ENCODE assay signal across 31 cellular contexts in genomic region chr15:45320581-45320980, GRCh38. TPM values are rescaled to one million over a fixed set of nuclear protein-coding genes. Genes with fewer than 3 reads are reported as not detected.
DNase-seq lines count a peak whose midpoint lies in the region; ATAC-seq, FAIRE-seq and TF ChIP-seq lines count a peak whose summit lies in the region.
"Had no signal": no experiment of that assay in that cellular context is flagged by ENCODE, and none has a peak within 500 bp of the region (broad histone marks: within the 10 kb centered on the region; RNA-seq: fewer than 3 reads in every experiment).

No MANE protein-coding gene starts in this region.

- ATAC-seq in pancreas (peak; percentile 89 to 94 (median 90)), GM21786 (IDR thresholded peaks at IDR 0.05; ENCODE audit: unreplicated experiment) (no peak), HG03520 (IDR thresholded peaks at IDR 0.05; ENCODE audit: unreplicated experiment) (no peak)
- ATAC-seq: A549; activated naive CD4-positive, alpha-beta T cell treated with anti-CD3 and anti-CD28 coated beads, Interleukin-2, amount 50 U/mL, for 72 hours; effector memory CD8-positive, alpha-beta T cell; left lobe of liver had no signal

- H3K27ac ChIP-seq in pancreas = peak overlapping the region in 2 of 4 donors; percentile 44 to 60
- H3K27ac ChIP-seq: A549, coronary artery, esophagus muscularis mucosa, HL-60, neutrophil, prostate gland, suprapubic skin, vagina had no signal

- H3K4me1 ChIP-seq in pancreas = peaks cover 9 to 13% (median 12%) of the 10 kb centered on the region in 3 donors
- H3K4me1 ChIP-seq: A549, esophagus muscularis mucosa, HAP-1, suprapubic skin, vagina had no signal

- no peak overlapping the region for H3K4me3 ChIP-seq in epithelial cell of esophagus (ENCODE audit: low read length)
- H3K4me3 ChIP-seq in pancreas = no peak overlapping the region
- H3K4me3 ChIP-seq: A549, coronary artery, esophagus muscularis mucosa, HAP-1, prostate gland, suprapubic skin, vagina had no signal

- BruUV-seq in Calu3 (replicated peaks; lab: Mats Ljungman, UMichigan) = no TSS peak

- no peaks in the 10 kb centered on the region for H3K9me3 ChIP-seq in pancreas
- H3K9me3 ChIP-seq: esophagus muscularis mucosa, neutrophil, prostate gland, suprapubic skin, vagina had no signal

- peak overlapping the region; percentile 63 for H3K27ac Mint-ChIP-seq in Calu3 (ENCODE audit: unreplicated experiment)
- H3K27ac Mint-ChIP-seq in immature natural killer cell = no peak overlapping the region
- H3K27ac Mint-ChIP-seq: activated CD4-positive, alpha-beta memory T cell treated with anti-CD3 and anti-CD28 coated beads for 36 hours; activated naive CD4-positive, alpha-beta T cell treated with anti-CD3 and anti-CD28 coated beads, Interleukin-2, amount 50 U/mL, for 72 hours; CD4-positive, alpha-beta memory T cell; effector memory CD8-positive, alpha-beta T cell had no signal

- H3K9me3 Mint-ChIP-seq in Calu3 (ENCODE audit: low read depth, unreplicated experiment) (peaks cover 3% of the 10 kb centered on the region), immature natural killer cell (no peaks in the 10 kb centered on the region)
- H3K9me3 Mint-ChIP-seq: activated CD4-positive, alpha-beta memory T cell treated with anti-CD3 and anti-CD28 coated beads for 36 hours; activated naive CD4-positive, alpha-beta T cell treated with anti-CD3 and anti-CD28 coated beads, Interleukin-2, amount 50 U/mL, for 72 hours; effector memory CD8-positive, alpha-beta T cell had no signal

- peak; percentile 63 for DNase-seq in Calu3
- DNase-seq in LoVo (ENCODE audit: low spot score) = peak; percentile 46
- peak; percentile 84 for DNase-seq in epithelial cell of esophagus (ENCODE audit: low read depth)
- DNase-seq in pancreas = peak in 1 of 6 donors; percentile 52
- DNase-seq in DMS79 treated with DMSO at 0.1 percent for 48 hours (lab: John Stamatoyannopoulos, UW) = no peak
- no peak for DNase-seq in immature natural killer cell
- DNase-seq: activated CD4-positive, alpha-beta memory T cell treated with anti-CD3 and anti-CD28 coated beads for 36 hours; activated CD8-positive, alpha-beta memory T cell treated with anti-CD3 and anti-CD28 coated beads, Interleukin-2, amount 50 U/mL, for 4 hours; CD4-positive, alpha-beta memory T cell; effector memory CD8-positive, alpha-beta T cell; Kasumi-1; NCI-H1694 treated with DMSO at 0.1 percent for 48 hours; NCI-H2171; NCI-H510A treated with DMSO at 0.1 percent for 48 hours; stimulated activated naive CD4-positive, alpha-beta T cell; T-helper 1 cell had no signal

- no peaks in the 10 kb centered on the region for H3K36me3 ChIP-seq in pancreas
- H3K36me3 ChIP-seq: esophagus muscularis mucosa, HAP-1, neutrophil, prostate gland, suprapubic skin, vagina had no signal

- no peak for TF ChIP-seq CTCF in Calu3 (IDR thresholded peaks at IDR 0.05; ENCODE audit: unreplicated experiment)
- no peak for TF ChIP-seq CTCF in epithelial cell of esophagus (IDR thresholded peaks at IDR 0.05; ENCODE audit: insufficient read depth, low read depth, low read length, missing control alignments)
- TF ChIP-seq CTCF in pancreas (IDR thresholded peaks at IDR 0.05) = no peak

- H3K4me3 Mint-ChIP-seq in Calu3 (ENCODE audit: low read depth, unreplicated experiment) = no peak overlapping the region
- no peak overlapping the region for H3K4me3 Mint-ChIP-seq in immature natural killer cell
- H3K4me3 Mint-ChIP-seq: activated CD4-positive, alpha-beta memory T cell treated with anti-CD3 and anti-CD28 coated beads for 36 hours; CD4-positive, alpha-beta memory T cell; effector memory CD8-positive, alpha-beta T cell had no signal

- CTCF ChIA-PET in Calu3 (lab: Charles Lee) = interaction anchor here (0.7 to 1.4 kb wide), 2 partner anchors 13 to 24 kb away, joined by 4 to 6 read pairs; no protein-coding TSS in a partner anchor

- no peaks in the 10 kb centered on the region for H3K27me3 ChIP-seq in pancreas
- H3K27me3 ChIP-seq: suprapubic skin, vagina had no signal

- intact Hi-C loops in Calu3 (cut with micrococcal nuclease; ENCODE audit: unreplicated experiment) = no loop called here
- intact Hi-C loops in pancreas (cut with DNase I) = no loop called here

- H3K36me3 Mint-ChIP-seq in Calu3 (ENCODE audit: insufficient read depth, unreplicated experiment) (peaks cover 5% of the 10 kb centered on the region), immature natural killer cell (no peaks in the 10 kb centered on the region)
- H3K36me3 Mint-ChIP-seq: activated CD4-positive, alpha-beta memory T cell treated with anti-CD3 and anti-CD28 coated beads for 36 hours; activated naive CD4-positive, alpha-beta T cell treated with anti-CD3 and anti-CD28 coated beads, Interleukin-2, amount 50 U/mL, for 72 hours; CD4-positive, alpha-beta memory T cell had no signal

- H3K4me1 Mint-ChIP-seq in Calu3 (ENCODE audit: low read depth, unreplicated experiment) (peaks cover 27% of the 10 kb centered on the region), immature natural killer cell (no peaks in the 10 kb centered on the region)
- H3K4me1 Mint-ChIP-seq: CD4-positive, alpha-beta memory T cell had no signal

- WGBS in pancreas, 2 donors = 33 to 34% methylated on average over 2 of the region's 2 CpGs

- no peak for FAIRE-seq in pancreas (lab: Jason Lieb, UNC)
- FAIRE-seq: A549, frontal cortex, TTC549 had no signal

- H3K27me3 Mint-ChIP-seq in Calu3 (ENCODE audit: unreplicated experiment) = no peaks in the 10 kb centered on the region
- peaks cover 0 to 13% (median 0%) of the 10 kb centered on the region in 3 donors for H3K27me3 Mint-ChIP-seq in immature natural killer cell (ENCODE audit: low read depth in 3 of 3)

RNA-seq across cellular contexts. Expression of gene GATM, which starts 57.8 kb away (rescaled TPM):
- total RNA-seq in Calu3 (2022) = 4.1 and 4.2 TPM in 2 replicates
- 1,000 to 10,000 TPM in 4 of 6 donors, 100 to 1,000 TPM in 2; 862 to 1,576 (median 1,249) TPM for total RNA-seq in pancreas
- 100 to 1,000 TPM; 343 to 367 TPM for polyA plus RNA-seq in pancreas
- polyA plus RNA-seq in immature natural killer cell = 1 to 10 TPM in 1 of 3 donors, under 1 TPM in 2; 0.27 to 1.2 (median 0.54) TPM

Comparison
In these comparisons a context has a peak if more than half of its experiments do, and no peak if none do; other contexts are left out.
1. DNase-seq: peak in Calu3 (single experiment), LoVo (single experiment) and epithelial cell of esophagus (single experiment); none in DMS79 treated with DMSO at 0.1 percent for 48 hours (single experiment) and immature natural killer cell (0 of 3).
2. ATAC-seq: peak in pancreas (4 of 4); none in GM21786 (single experiment) and HG03520 (single experiment).
3. RNA of gene GATM, which starts 57.8 kb away (total RNA-seq): 862 to 1,576 TPM in pancreas; 4.1 to 4.2 TPM in Calu3; every median in the first group is over 100 times any median in the second.